13 cellular contexts compared by ENCODE assay signal in genomic region chr21:32306021-32306780, GRCh38. TPM values are rescaled to one million over a fixed set of nuclear protein-coding genes. Genes with fewer than 3 reads are reported as not detected.
A peak's percentile ranks its signal among the peaks of the same experiment; 100 is the strongest.
DNase-seq lines count a peak whose midpoint lies in the region; ATAC-seq and TF ChIP-seq lines count a peak whose summit lies in the region.
"Had no signal": no experiment of that assay in that cellular context is flagged by ENCODE, and none has a peak within 500 bp of the region (broad histone marks: within the 10 kb centered on the region; RNA-seq: fewer than 3 reads in every experiment).

No MANE protein-coding gene starts in this region.

- H3K27ac ChIP-seq in foreskin keratinocyte: no peak overlapping the region
- no peak overlapping the region for H3K27ac ChIP-seq in neuronal stem cell (replicated peaks; ENCODE audit: low read length)
- H3K27ac ChIP-seq in spleen: no peak overlapping the region

- WGBS in neuronal stem cell (ENCODE audit: extremely low coverage in 2 of 2, insufficient read length in 2 of 2, insufficient replicate concordance in 1 of 2), 2 donors: no CpG with 5 or more reads among the region's 22 CpGs
- 66 to 79% (median 73%) methylated on average over 21 to 22 of the region's 22 CpGs for WGBS in spleen, 5 donors

- no peak for TF ChIP-seq POLR2A in spleen (IDR thresholded peaks at IDR 0.05)

- H3K36me3 ChIP-seq in neuronal stem cell (replicated peaks in 1 of 2; ENCODE audit: control insufficient read depth in 2 of 2, insufficient read depth in 2 of 2, low read length in 2 of 2): peaks cover 0 to 22% of the 10 kb centered on the region in 2 donors
- H3K36me3 ChIP-seq in spleen: peaks cover 0 to 46% (median 2%) of the 10 kb centered on the region in 6 donors

- no peaks in the 10 kb centered on the region for H3K79me1 ChIP-seq in neuronal stem cell (ENCODE audit: low read depth, low read length)

- H2BK5ac ChIP-seq in neuronal stem cell (ENCODE audit: low read length): no peak overlapping the region

- intact Hi-C loops in spleen (cut with DNase I; ENCODE audit: low total_unique reads): no loop called here

- no peak overlapping the region for H2AK5ac ChIP-seq in neuronal stem cell (ENCODE audit: low read depth, low read length)

- no peak overlapping the region for H2BK15ac ChIP-seq in neuronal stem cell (ENCODE audit: low read length)

- TF ChIP-seq CTCF in foreskin keratinocyte (conservative IDR thresholded peaks at IDR 0.05) (peak; percentile 36), spleen (IDR thresholded peaks at IDR 0.05 in 8 of 11, conservative IDR thresholded peaks at IDR 0.05 in 3 of 11) (no peak)

- H4K91ac ChIP-seq in neuronal stem cell (ENCODE audit: low read depth, low read length, poor library complexity): no peak overlapping the region

- no peak overlapping the region for H2BK120ac ChIP-seq in neuronal stem cell (ENCODE audit: low read depth, low read length)

- in situ Hi-C loops in G401 (cut with HindIII; ENCODE audit: low sequenced_read_pairs) (no loop called here), SK-MEL-5 (cut with HindIII; ENCODE audit: low pct_unique_long_range_greater_than_20kb, low sequenced_read_pairs) (no loop called here)

- H3K4me1 ChIP-seq in foreskin keratinocyte (no peaks in the 10 kb centered on the region), neuronal stem cell (ENCODE audit: control insufficient read depth in 2 of 2, insufficient read depth in 1 of 2, low read depth in 1 of 2, low read length in 2 of 2) (peaks cover 0 to 3% of the 10 kb centered on the region in 2 donors), spleen (no peaks in the 10 kb centered on the region)

- DNase-seq in G401 (ENCODE audit: low spot score): peak; percentile 7
- peak; percentile 90 for DNase-seq in SK-MEL-5 (ENCODE audit: low read depth, low spot score)
- no peak for DNase-seq in foreskin keratinocyte
- peak; percentile 55 for DNase-seq in neuronal stem cell (ENCODE audit: low spot score)
- no peak for DNase-seq in cerebellar nuclear complex (lab: John Stamatoyannopoulos, UW)
- no peak for DNase-seq in GF-D8 (lab: John Stamatoyannopoulos, UW)
- no peak for DNase-seq in spleen
- DNase-seq: activated T-cell treated with anti-CD3 and anti-CD28 coated beads, Interleukin-2, amount 50 U/mL, for 24 hours; DMS53; NCI-H2081 had no signal

- H2AFZ ChIP-seq in neuronal stem cell (ENCODE audit: low read length): no peak overlapping the region

- H3K9me3 ChIP-seq in neuronal stem cell (replicated peaks in 1 of 2; ENCODE audit: control insufficient read depth in 2 of 2, insufficient read depth in 1 of 2, low read depth in 1 of 2, low read length in 2 of 2): no peaks in the 10 kb centered on the region
- no peaks in the 10 kb centered on the region for H3K9me3 ChIP-seq in spleen

- no peak overlapping the region for H4K8ac ChIP-seq in neuronal stem cell (ENCODE audit: low read depth, low read length)

- H3K9ac ChIP-seq in neuronal stem cell (ENCODE audit: low read depth, low read length, poor library complexity): no peak overlapping the region

- ATAC-seq in foreskin keratinocyte (peak; percentile 68), GM18502 (IDR thresholded peaks at IDR 0.05; ENCODE audit: poor library complexity, unreplicated experiment) (no peak)

- H3K4me2 ChIP-seq in neuronal stem cell (ENCODE audit: insufficient read depth, low read length, poor library complexity, severe bottlenecking): peak overlapping the region; percentile 21

- no peaks in the 10 kb centered on the region for H3K27me3 ChIP-seq in foreskin keratinocyte
- H3K27me3 ChIP-seq in neuronal stem cell (ENCODE audit: control insufficient read depth in 3 of 3, insufficient read depth in 3 of 3, low read depth in 1 of 3, low read length in 3 of 3): no peaks in the 10 kb centered on the region
- no peaks in the 10 kb centered on the region for H3K27me3 ChIP-seq in spleen (replicated peaks in 1 of 7)

- H2BK12ac ChIP-seq in neuronal stem cell (ENCODE audit: low read length): no peak overlapping the region

- H3K18ac ChIP-seq in neuronal stem cell (ENCODE audit: low read length): no peak overlapping the region

- no peak overlapping the region for H3K14ac ChIP-seq in neuronal stem cell (ENCODE audit: low read length)

- H3K4me3 ChIP-seq in neuronal stem cell (ENCODE audit: low read length in 2 of 2): no peak overlapping the region
- no peak overlapping the region for H3K4me3 ChIP-seq in spleen

- no peak overlapping the region for H3K23ac ChIP-seq in neuronal stem cell (ENCODE audit: low read depth, low read length, poor library complexity)

- H3K4ac ChIP-seq in neuronal stem cell (ENCODE audit: low read length): no peak overlapping the region

RNA-seq across cellular contexts. Expression of gene MRAP, which starts 7.5 kb away (rescaled TPM):
- not detected in 2 replicates for total RNA-seq in G401 (2014; rRNA removed; shearing (Covaris generic))
- total RNA-seq in SK-MEL-5 (2014; rRNA removed; shearing (Covaris generic)): not detected in 2 replicates
- not detected in 2 replicates for polyA plus RNA-seq in SK-MEL-5 (2015; cell fraction: cytosol; rRNA removed)
- not detected in 2 replicates for polyA plus RNA-seq in SK-MEL-5 (2015; cell fraction: nucleus; rRNA removed)
- total RNA-seq in foreskin keratinocyte: not detected in 2 replicates
- polyA plus RNA-seq in foreskin keratinocyte: not detected in 2 replicates
- not detected for polyA plus RNA-seq in neuronal stem cell (2013, experiment 1 of 2)
- not detected for polyA plus RNA-seq in neuronal stem cell (2013, experiment 2 of 2)
- total RNA-seq in spleen: not detected
- polyA plus RNA-seq in spleen: under 1 TPM in 1 of 3 donors, not detected in 2; 0.09 TPM
- total RNA-seq: epithelial cell of proximal tubule had no signal
- polyA plus RNA-seq: neural cell had no signal

RNA-seq across cellular contexts. Expression of gene MIS18A, which starts 27.4 kb away (rescaled TPM):
- total RNA-seq in G401 (2014; rRNA removed; shearing (Covaris generic)): 36.8 and 46.0 TPM in 2 replicates
- 10.5 and 12.1 TPM in 2 replicates for total RNA-seq in SK-MEL-5 (2014; rRNA removed; shearing (Covaris generic))
- polyA plus RNA-seq in SK-MEL-5 (2015; cell fraction: cytosol; rRNA removed): 10.4 and 13.4 TPM in 2 replicates
- polyA plus RNA-seq in SK-MEL-5 (2015; cell fraction: nucleus; rRNA removed): 7.4 and 8.7 TPM in 2 replicates
- 19.5 and 25.7 TPM in 2 replicates for total RNA-seq in foreskin keratinocyte
- polyA plus RNA-seq in foreskin keratinocyte: 18.7 and 26.0 TPM in 2 replicates
- polyA plus RNA-seq in neuronal stem cell (2013, experiment 1 of 2): 66.0 TPM
- 68.0 TPM for polyA plus RNA-seq in neuronal stem cell (2013, experiment 2 of 2)
- 1 to 10 TPM; 4.2 to 7.7 (median 6.3) TPM for total RNA-seq in spleen
- 10 to 100 TPM in 1 of 3 donors, 1 to 10 TPM in 2; 7.5 to 10.0 (median 8.2) TPM for polyA plus RNA-seq in spleen

Comparison
In these comparisons a context has a peak if more than half of its experiments do, and no peak if none do; other contexts are left out.
1. DNase-seq: peak in G401 (single experiment), SK-MEL-5 (single experiment) and neuronal stem cell (single experiment); none in foreskin keratinocyte (0 of 2), cerebellar nuclear complex (0 of 2), GF-D8 (single experiment) and spleen (single experiment).